Comparison of ENCODE assay signal across 24 cellular contexts in the genomic region with DNA sequence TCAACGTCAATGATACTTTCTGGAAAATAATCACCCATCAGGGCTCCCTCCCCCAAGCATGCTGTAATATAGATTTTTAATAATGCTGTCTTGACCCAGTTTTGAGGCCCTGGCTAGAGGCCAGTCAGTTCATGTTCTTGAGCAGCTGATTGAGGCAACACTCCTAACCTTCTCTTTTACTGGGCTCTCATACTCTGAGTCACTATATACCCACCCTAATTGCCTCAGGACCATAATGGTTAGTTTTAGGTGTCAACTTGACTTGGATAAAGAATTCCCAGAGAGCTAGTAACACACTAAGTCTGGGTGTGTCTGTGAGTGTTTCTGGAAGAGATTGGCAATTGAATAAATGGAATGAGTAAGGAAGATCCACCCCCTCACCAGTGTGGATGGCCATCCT.
DNase-seq lines count a peak whose midpoint lies in the region; ATAC-seq, FAIRE-seq and TF ChIP-seq lines count a peak whose summit lies in the region.
"Had no signal": no experiment of that assay in that cellular context is flagged by ENCODE, and none has a peak within 500 bp of the region (broad histone marks: within the 10 kb centered on the region; RNA-seq: fewer than 3 reads in every experiment).

No MANE protein-coding gene starts in this region.

- no peaks in the 10 kb centered on the region for H3K4me1 ChIP-seq in mucosa of descending colon (ENCODE audit: low read depth)
- no peaks in the 10 kb centered on the region for H3K4me1 ChIP-seq in pancreas
- H3K4me1 ChIP-seq: gastroesophageal sphincter, sigmoid colon, thyroid gland had no signal

- no peaks in the 10 kb centered on the region for H3K36me3 ChIP-seq in mucosa of descending colon (ENCODE audit: low read depth)
- no peaks in the 10 kb centered on the region for H3K36me3 ChIP-seq in pancreas
- H3K36me3 ChIP-seq: gastroesophageal sphincter, sigmoid colon, thyroid gland had no signal

- no peak overlapping the region for H3K27ac ChIP-seq in pancreas
- H3K27ac ChIP-seq: C4-2B, gastroesophageal sphincter, sigmoid colon, thyroid gland had no signal

- ATAC-seq in mucosa of descending colon (peak; percentile 44), pancreas (no peak), GM19455 (IDR thresholded peaks at IDR 0.05; ENCODE audit: unreplicated experiment) (no peak)
- no peak for ATAC-seq in effector memory CD8-positive, alpha-beta T cell (replicated peaks)
- ATAC-seq: activated CD4-positive, alpha-beta T cell treated with anti-CD3 and anti-CD28 coated beads for 36 hours; activated naive CD4-positive, alpha-beta T cell treated with anti-CD3 and anti-CD28 coated beads, Interleukin-2, amount 50 U/mL, for 72 hours; gastroesophageal sphincter; stimulated activated naive B cell treated with anti-CD40 and anti-IgM and Interleukin-4, amounts not matched to agents 10 μg/mL and 1 μg/mL and 100 μg/mL, for 72 hours had no signal

- intact Hi-C loops in mucosa of descending colon (cut with DNase I, micrococcal nuclease) (no loop called here), pancreas (cut with DNase I) (no loop called here)

- peaks cover 28 to 31% of the 10 kb centered on the region in 2 donors for H3K27me3 Mint-ChIP-seq in effector memory CD8-positive, alpha-beta T cell

- H3K36me3 Mint-ChIP-seq in effector memory CD8-positive, alpha-beta T cell (ENCODE audit: insufficient read depth) = peaks cover 3% of the 10 kb centered on the region
- H3K36me3 Mint-ChIP-seq: activated naive CD4-positive, alpha-beta T cell treated with anti-CD3 and anti-CD28 coated beads, Interleukin-2, amount 50 U/mL, for 72 hours had no signal

- no peaks in the 10 kb centered on the region for H3K9me3 Mint-ChIP-seq in effector memory CD8-positive, alpha-beta T cell
- H3K9me3 Mint-ChIP-seq: activated naive CD4-positive, alpha-beta T cell treated with anti-CD3 and anti-CD28 coated beads, Interleukin-2, amount 50 U/mL, for 72 hours had no signal

- no peaks in the 10 kb centered on the region for H3K27me3 ChIP-seq in pancreas
- H3K27me3 ChIP-seq: gastroesophageal sphincter, sigmoid colon, thyroid gland had no signal

- TF ChIP-seq CTCF in epithelial cell of esophagus (IDR thresholded peaks at IDR 0.05; ENCODE audit: insufficient read depth, low read depth, low read length, missing control alignments) (no peak), mucosa of descending colon (IDR thresholded peaks at IDR 0.05) (no peak), GM10266 (IDR thresholded peaks at IDR 0.05; ENCODE audit: control insufficient read depth, insufficient read depth, low read depth, missing control alignments) (no peak), pancreas (IDR thresholded peaks at IDR 0.05) (no peak)

- H3K4me1 Mint-ChIP-seq in effector memory CD8-positive, alpha-beta T cell (ENCODE audit: low read depth in 2 of 2) = no peaks in the 10 kb centered on the region
- H3K4me1 Mint-ChIP-seq: activated CD4-positive, alpha-beta T cell treated with anti-CD3 and anti-CD28 coated beads for 36 hours; endodermal cell had no signal

- no peak for FAIRE-seq in pancreas (lab: Jason Lieb, UNC)
- FAIRE-seq: H54, HTR-8/SVneo, kidney had no signal

- WGBS in pancreas, 2 donors = 55 to 56% methylated on average over 1 of the region's 1 CpG

- H3K4me3 ChIP-seq in epithelial cell of esophagus (ENCODE audit: low read length) (no peak overlapping the region), mucosa of descending colon (no peak overlapping the region), pancreas (no peak overlapping the region)
- H3K4me3 ChIP-seq: gastroesophageal sphincter, lung, sigmoid colon, thyroid gland had no signal

- H3K27ac Mint-ChIP-seq in effector memory CD8-positive, alpha-beta T cell = no peak overlapping the region
- H3K27ac Mint-ChIP-seq: activated CD4-positive, alpha-beta T cell treated with anti-CD3 and anti-CD28 coated beads for 36 hours; activated naive CD4-positive, alpha-beta T cell treated with anti-CD3 and anti-CD28 coated beads, Interleukin-2, amount 50 U/mL, for 72 hours; endodermal cell; stimulated activated naive B cell treated with anti-CD40 and anti-IgM and Interleukin-4, amounts not matched to agents 10 μg/mL and 1 μg/mL and 100 μg/mL, for 72 hours had no signal

- DNase-seq in EH (ENCODE audit: low read depth) = peak; percentile 6
- DNase-seq in NCI-H226 = peak; percentile 87
- peak; percentile 98 for DNase-seq in epithelial cell of esophagus (ENCODE audit: low read depth)
- no peak for DNase-seq in mucosa of descending colon
- DNase-seq in effector memory CD8-positive, alpha-beta T cell = no peak
- no peak for DNase-seq in GM10266 (ENCODE audit: extremely low spot score)
- DNase-seq in pancreas = no peak
- DNase-seq: activated CD4-positive, alpha-beta T cell treated with anti-CD3 and anti-CD28 coated beads for 36 hours; DMS153; endodermal cell; kidney; NCI-H1092 treated with DMSO at 0.1 percent for 48 hours; NCI-H2029 treated with DMSO at 0.1 percent for 48 hours; NCI-H446 treated with DMSO at 0.1 percent for 48 hours; sigmoid colon; stimulated activated naive B cell treated with anti-CD40 and anti-IgM and Interleukin-4, amounts not matched to agents 10 μg/mL and 1 μg/mL and 100 μg/mL, for 72 hours; thyroid gland had no signal

- H3K9me3 ChIP-seq in mucosa of descending colon = no peaks in the 10 kb centered on the region
- no peaks in the 10 kb centered on the region for H3K9me3 ChIP-seq in pancreas
- H3K9me3 ChIP-seq: gastroesophageal sphincter, sigmoid colon, thyroid gland had no signal

- H3K4me3 Mint-ChIP-seq in effector memory CD8-positive, alpha-beta T cell = no peak overlapping the region
- H3K4me3 Mint-ChIP-seq: activated CD4-positive, alpha-beta T cell treated with anti-CD3 and anti-CD28 coated beads for 36 hours; endodermal cell; stimulated activated naive B cell treated with anti-CD40 and anti-IgM and Interleukin-4, amounts not matched to agents 10 μg/mL and 1 μg/mL and 100 μg/mL, for 72 hours had no signal

Comparison
In these comparisons a context has a peak if more than half of its experiments do, and no peak if none do; other contexts are left out.
1. DNase-seq: peak in EH (single experiment), NCI-H226 (single experiment) and epithelial cell of esophagus (single experiment); none in mucosa of descending colon (0 of 3), effector memory CD8-positive, alpha-beta T cell (0 of 3), GM10266 (single experiment) and pancreas (0 of 6).